In genomic region chr14:95319312-95320075, GRCh38 we compare ENCODE assay signal across 8 cellular contexts. TPM values are rescaled to one million over a fixed set of nuclear protein-coding genes. Genes with fewer than 3 reads are reported as not detected.
DNase-seq lines count a peak whose midpoint lies in the region; ATAC-seq, FAIRE-seq and TF ChIP-seq lines count a peak whose summit lies in the region.

Gene CLMN, minus strand, starts transcription at chr14:95319908. Its CDS starts 116 bp downstream, at chr14:95319792.

- no peaks in the 10 kb centered on the region for H3K36me3 ChIP-seq in pancreas

- TF ChIP-seq CTCF in pancreas (IDR thresholded peaks at IDR 0.05), result no peak

- intact Hi-C loops in head of caudate nucleus (cut with DNase I) (no loop called here), pancreas (cut with DNase I) (no loop called here)

- peak within 1 kb of the TSS; percentile 80 to 90 (median 84) for H3K27ac ChIP-seq in pancreas

- in situ Hi-C loops in Caki2 (cut with HindIII; ENCODE audit: low pct_unique_long_range_greater_than_20kb, low sequenced_read_pairs), result no loop called here

- DNase-seq in Caki2 (ENCODE audit: low read depth) (peak; percentile 33), NCI-H69 (lab: John Stamatoyannopoulos, UW) (peak; percentile 79), head of caudate nucleus (peak in 31 of 42 donors; percentile 18 to 80 (median 57)), pancreas (peak; percentile 63 to 85 (median 78)), OCI-M2 (lab: John Stamatoyannopoulos, UW; ENCODE audit: unreplicated experiment) (no peak)
- peak; percentile 33 for DNase-seq in activated naive CD4-positive, alpha-beta T cell treated with Interleukin-2 at 50 U/mL for 16 hours

- whole genome bisulfite sequencing in pancreas, 2 donors, result 0 to 1% methylated on average over 38 to 98 of the region's 98 CpGs

- no peaks in the 10 kb centered on the region for H3K27me3 ChIP-seq in pancreas

- peaks cover 0 to 23% (median 0%) of the 10 kb centered on the region in 3 donors for H3K4me1 ChIP-seq in pancreas

- FAIRE-seq in pancreas (lab: Jason Lieb, UNC), result no peak

- peak within 1 kb of the TSS; percentile 65 to 92 (median 87) for H3K4me3 ChIP-seq in pancreas

- ATAC-seq in GM21447 (IDR thresholded peaks at IDR 0.05; ENCODE audit: unreplicated experiment), result peak; percentile 30
- peak; percentile 61 to 80 (median 66) for ATAC-seq in pancreas
- no peak for ATAC-seq in HG03520 (IDR thresholded peaks at IDR 0.05; ENCODE audit: unreplicated experiment)

- H3K9me3 ChIP-seq in pancreas, result no peaks in the 10 kb centered on the region

RNA-seq across cellular contexts. Expression of gene CLMN, which starts in this region (rescaled TPM):
- total RNA-seq in Caki2 (2014; rRNA removed; shearing (Covaris generic); ENCODE audit: low replicate concordance), result 4.3 and 6.0 TPM in 2 replicates
- total RNA-seq in pancreas, result 10 to 100 TPM; 50.0 to 78.1 (median 68.2) TPM
- polyA plus RNA-seq in pancreas, result 10 to 100 TPM; 17.4 to 21.3 TPM
